Comparison of ENCODE assay signal across 25 cellular contexts in genomic region chr15:101399431-101399830, GRCh38.
"Had no signal": no experiment of that assay in that cellular context is flagged by ENCODE, and none has a peak within 500 bp of the region (broad histone marks: within the 10 kb centered on the region; RNA-seq: fewer than 3 reads in every experiment).

No MANE protein-coding gene starts in this region.

- H3K27ac Mint-ChIP-seq: mesothelial cell of epicardium; natural killer cell; nephron progenitor cell; neural progenitor cell; progenitor cell of endocrine pancreas; stimulated activated memory B cell treated with anti-CD40 and anti-IgM and Interleukin-4, amounts not matched to agents 10 μg/mL and 1 μg/mL and 100 μg/mL, for 72 hours; stimulated activated naive CD8-positive, alpha-beta T cell treated with anti-CD3 and anti-CD28 coated beads, Interleukin-15, amount 100 ng/mL, for 72 hours had no signal

- H3K27me3 ChIP-seq: neural progenitor cell, ovary, right atrium auricular region, right lobe of liver, upper lobe of left lung had no signal

- H3K27ac ChIP-seq: left ventricle myocardium inferior, neural progenitor cell, neutrophil, ovary, right atrium auricular region, right lobe of liver, skin epidermis, tibial nerve, upper lobe of left lung had no signal

- DNase-seq: hippocampal formation; kidney; left ventricle myocardium inferior; mesendoderm; naive B cell; natural killer cell; nephron progenitor cell; occipital lobe; ovary; right lobe of liver; stimulated activated CD4-positive, alpha-beta T cell treated with anti-CD3 and anti-CD28 coated beads, Interleukin-12 subunit alpha, Interleukin-12 subunit beta, amount 100 ng/mL, for 4 hours; stimulated activated CD4-positive, alpha-beta T cell treated with anti-CD3 and anti-CD28 coated beads, Interleukin-4, amount 100 ng/mL, for 24 hours; stimulated activated naive CD4-positive, alpha-beta T cell treated with Interleukin-2 at 50 U/mL for 16 hours; stimulated activated naive CD8-positive, alpha-beta T cell treated with anti-CD3 and anti-CD28 coated beads, Interleukin-15, amount 100 ng/mL, for 72 hours; substantia nigra; upper lobe of left lung had no signal

- H3K9me3 ChIP-seq: left ventricle myocardium inferior, neutrophil, ovary, right atrium auricular region, right lobe of liver, upper lobe of left lung had no signal

- H3K4me1 Mint-ChIP-seq: mesothelial cell of epicardium had no signal

- H3K4me2 ChIP-seq: neural progenitor cell had no signal

- H3K4me3 Mint-ChIP-seq: mesothelial cell of epicardium; natural killer cell; nephron progenitor cell; neural progenitor cell; stimulated activated memory B cell treated with anti-CD40 and anti-IgM and Interleukin-4, amounts not matched to agents 10 μg/mL and 1 μg/mL and 100 μg/mL, for 72 hours; stimulated activated naive CD8-positive, alpha-beta T cell treated with anti-CD3 and anti-CD28 coated beads, Interleukin-15, amount 100 ng/mL, for 72 hours had no signal

- H3K9ac ChIP-seq: neural progenitor cell had no signal

- H2AFZ ChIP-seq: neural progenitor cell had no signal

- H3K4me3 ChIP-seq: left ventricle myocardium inferior, lung, neural progenitor cell, ovary, right atrium auricular region, right lobe of liver, skin epidermis, tibial nerve, upper lobe of left lung had no signal

- H3K4me1 ChIP-seq: left ventricle myocardium inferior, right atrium auricular region, right lobe of liver, tibial nerve, upper lobe of left lung had no signal

- H3K36me3 ChIP-seq: neural progenitor cell, neutrophil, ovary, right atrium auricular region, tibial nerve, upper lobe of left lung had no signal

- H3K9me3 Mint-ChIP-seq: naive B cell; natural killer cell; neural progenitor cell; stimulated activated naive CD8-positive, alpha-beta T cell treated with anti-CD3 and anti-CD28 coated beads, Interleukin-15, amount 100 ng/mL, for 72 hours had no signal

- H3K36me3 Mint-ChIP-seq: mesothelial cell of epicardium; naive B cell; natural killer cell; neural progenitor cell; stimulated activated memory B cell treated with anti-CD40 and anti-IgM and Interleukin-4, amounts not matched to agents 10 μg/mL and 1 μg/mL and 100 μg/mL, for 72 hours had no signal
